In the genomic region with DNA sequence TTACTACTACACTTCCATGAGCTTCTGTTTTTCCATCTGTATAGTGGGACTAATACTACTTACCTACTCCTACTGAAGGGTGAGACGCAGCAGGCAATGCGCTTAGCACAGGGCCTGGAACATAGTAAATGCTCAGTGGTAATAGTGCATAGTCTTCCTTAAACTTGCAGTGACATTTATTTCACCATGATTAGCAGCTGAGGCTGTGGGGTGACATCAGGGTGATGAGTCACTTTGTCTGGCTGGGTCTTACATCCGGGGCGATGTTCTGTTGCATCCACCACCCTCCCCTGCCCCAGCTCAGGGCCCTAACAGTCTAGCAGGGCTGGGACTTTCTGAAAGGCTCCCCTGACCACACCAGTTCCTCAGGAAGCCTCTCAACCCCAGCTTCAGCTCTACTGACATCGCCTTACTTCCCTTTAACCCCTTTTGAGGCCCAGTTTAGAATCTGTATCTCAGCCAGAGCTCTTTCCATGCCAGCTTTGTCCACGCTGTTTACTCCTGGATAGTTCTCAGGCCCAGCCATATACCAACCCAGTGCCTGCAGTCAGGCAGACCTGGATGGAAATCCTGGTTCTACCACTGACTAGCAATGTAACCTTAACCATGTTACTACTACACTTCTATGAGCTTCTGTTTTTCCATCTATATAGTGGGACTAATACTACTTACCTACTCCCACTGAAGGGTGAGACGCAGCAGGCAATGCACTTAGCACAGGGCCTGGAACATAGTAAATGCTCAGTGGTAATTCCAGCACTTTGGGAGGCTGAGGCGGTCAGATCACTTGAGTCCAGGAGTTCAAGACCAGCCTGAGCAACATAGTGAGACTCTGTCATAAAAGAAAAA, we compare ENCODE assay signal across 8 cellular contexts.
A peak's percentile ranks its signal among the peaks of the same experiment; 100 is the strongest.
DNase-seq lines count a peak whose midpoint lies in the region; ATAC-seq and TF ChIP-seq lines count a peak whose summit lies in the region.

No MANE protein-coding gene starts in this region.

- H3K4me3 Mint-ChIP-seq in activated CD4-positive, alpha-beta memory T cell treated with anti-CD3 and anti-CD28 coated beads, Interleukin-2, amount 10 ng/mL, durations not matched to agents 7 days and 5 days: peak overlapping the region; percentile 1

- peaks cover 13% of the 10 kb centered on the region for H3F3A ChIP-seq in Loucy (ENCODE audit: low read depth)

- 76% methylated on average over 8 of the region's 8 CpGs for WGBS in prostate gland

- no peak for TF ChIP-seq POLR2A in prostate gland (IDR thresholded peaks at IDR 0.05)

- TF ChIP-seq CTCF in Loucy (conservative IDR thresholded peaks at IDR 0.05; ENCODE audit: low read length) (no peak), prostate gland (IDR thresholded peaks at IDR 0.05) (no peak)

- H3K4me1 Mint-ChIP-seq in activated CD4-positive, alpha-beta memory T cell treated with anti-CD3 and anti-CD28 coated beads, Interleukin-2, amount 10 ng/mL, durations not matched to agents 7 days and 5 days: peaks cover 90% of the 10 kb centered on the region

- H3K27ac ChIP-seq in epithelial cell of prostate: peak overlapping the region; percentile 65
- no peak overlapping the region for H3K27ac ChIP-seq in prostate gland

- no peaks in the 10 kb centered on the region for H3K27me3 Mint-ChIP-seq in activated CD4-positive, alpha-beta memory T cell treated with anti-CD3 and anti-CD28 coated beads, Interleukin-2, amount 10 ng/mL, durations not matched to agents 7 days and 5 days

- CTCF ChIA-PET in activated CD4-positive, alpha-beta memory T cell treated with anti-CD3 and anti-CD28 coated beads, Interleukin-2, amount 10 ng/mL, durations not matched to agents 7 days and 5 days (lab: Charles Lee): interaction anchor here (0.7 to 9.3 kb wide), 8 partner anchors 10 to 366 kb away, joined by 3 to 129 read pairs (median 6); partner anchors contain the start of genes ATP1A1 and CD58

- no peaks in the 10 kb centered on the region for H3K9me2 ChIP-seq in Loucy (replicated peaks; ENCODE audit: low read depth, low read length)

- H3K9me3 ChIP-seq in Loucy (ENCODE audit: insufficient read depth, low read depth, low read length) (no peaks in the 10 kb centered on the region), prostate gland (no peaks in the 10 kb centered on the region)

- H4K20me1 ChIP-seq in Loucy (ENCODE audit: insufficient read depth, low read length, poor library complexity, severe bottlenecking): no peaks in the 10 kb centered on the region

- peak overlapping the region; percentile 78 for H3K4me2 ChIP-seq in Loucy (ENCODE audit: low read depth, low read length, poor library complexity, severe bottlenecking)

- peak overlapping the region; percentile 58 for H3K4me3 ChIP-seq in Loucy (ENCODE audit: low read length, poor library complexity, severe bottlenecking)
- no peak overlapping the region for H3K4me3 ChIP-seq in prostate gland

- peak overlapping the region; percentile 69 for H3K9ac ChIP-seq in Loucy (ENCODE audit: low read depth, low read length, poor library complexity, severe bottlenecking)

- H2AFZ ChIP-seq in Loucy (ENCODE audit: low read length): no peak overlapping the region

- H3K79me2 ChIP-seq in Loucy (ENCODE audit: insufficient read depth, low read length): no peaks in the 10 kb centered on the region

- DNase-seq in EH (ENCODE audit: low read depth) (peak; percentile 88), epithelial cell of prostate (ENCODE audit: low read depth, low spot score) (peak; percentile 34), prostate gland (ENCODE audit: low spot score) (peak; percentile 23), COLO829 (ENCODE audit: low spot score) (no peak), NCI-H510A treated with DMSO at 0.1 percent for 48 hours (lab: John Stamatoyannopoulos, UW) (no peak)
- peak; percentile 93 for DNase-seq in activated CD4-positive, alpha-beta memory T cell treated with anti-CD3 and anti-CD28 coated beads, Interleukin-2, amount 10 ng/mL, durations not matched to agents 7 days and 5 days

- ATAC-seq in GM21825 (IDR thresholded peaks at IDR 0.05; ENCODE audit: unreplicated experiment): peak; percentile 87

- H3K36me3 ChIP-seq in Loucy (ENCODE audit: insufficient read depth, low read length): no peaks in the 10 kb centered on the region
- no peaks in the 10 kb centered on the region for H3K36me3 ChIP-seq in prostate gland

- H3K27ac Mint-ChIP-seq in activated CD4-positive, alpha-beta memory T cell treated with anti-CD3 and anti-CD28 coated beads, Interleukin-2, amount 10 ng/mL, durations not matched to agents 7 days and 5 days: peak overlapping the region; percentile 89

- intact Hi-C loops in prostate gland (cut with DNase I): no loop called here

- H3K36me3 Mint-ChIP-seq in activated CD4-positive, alpha-beta memory T cell treated with anti-CD3 and anti-CD28 coated beads, Interleukin-2, amount 10 ng/mL, durations not matched to agents 7 days and 5 days (ENCODE audit: low read depth): peaks cover 40% of the 10 kb centered on the region

- H3K27me3 ChIP-seq in Loucy (ENCODE audit: insufficient read depth, low read length, poor library complexity, severe bottlenecking) (no peaks in the 10 kb centered on the region), prostate gland (replicated peaks; ENCODE audit: insufficient read depth) (no peaks in the 10 kb centered on the region)

- POLR2A ChIA-PET in activated CD4-positive, alpha-beta memory T cell treated with anti-CD3 and anti-CD28 coated beads, Interleukin-2, amount 10 ng/mL, durations not matched to agents 7 days and 5 days (lab: Charles Lee): interaction anchor here (0.6 to 3.8 kb wide), 22 partner anchors 9 to 557 kb away, joined by 3 to 92 read pairs (median 5); partner anchors contain the start of genes CD58 and TTF2

- H3K9me3 Mint-ChIP-seq in activated CD4-positive, alpha-beta memory T cell treated with anti-CD3 and anti-CD28 coated beads, Interleukin-2, amount 10 ng/mL, durations not matched to agents 7 days and 5 days: no peaks in the 10 kb centered on the region

- H3K4me1 ChIP-seq in Loucy (ENCODE audit: insufficient read depth, low read length, poor library complexity, severe bottlenecking) (peaks cover 70% of the 10 kb centered on the region), prostate gland (replicated peaks) (no peaks in the 10 kb centered on the region)

Comparison
In these comparisons a context has a peak if more than half of its experiments do, and no peak if none do; other contexts are left out.
1. DNase-seq: peak in EH (single experiment), activated CD4-positive, alpha-beta memory T cell treated with anti-CD3 and anti-CD28 coated beads, Interleukin-2, amount 10 ng/mL, durations not matched to agents 7 days and 5 days (single experiment), epithelial cell of prostate (single experiment) and prostate gland (single experiment); none in COLO829 (single experiment) and NCI-H510A treated with DMSO at 0.1 percent for 48 hours (single experiment).